12 cellular contexts compared by ENCODE assay signal in the genomic region with DNA sequence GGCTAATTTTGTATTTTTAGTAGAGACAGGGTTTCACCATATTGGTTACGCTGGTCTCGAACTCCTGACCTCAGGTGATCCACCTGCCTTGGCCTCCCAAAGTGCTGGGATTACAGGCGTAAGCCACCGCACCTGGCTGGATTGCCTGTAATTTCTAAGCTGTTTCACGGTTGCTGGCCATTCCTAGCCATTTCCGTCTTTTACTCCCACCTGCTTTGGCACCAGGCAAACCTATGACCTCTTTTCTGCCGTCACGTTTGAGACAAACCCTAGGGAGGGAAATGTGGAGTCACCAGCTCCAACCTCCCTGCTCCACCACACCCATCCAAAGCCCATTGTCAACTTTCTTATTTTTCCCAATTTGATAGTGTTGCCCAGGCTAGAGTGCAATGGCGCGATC. TPM values are rescaled to one million over a fixed set of nuclear protein-coding genes. Genes with fewer than 3 reads are reported as not detected.
DNase-seq lines count a peak whose midpoint lies in the region; TF ChIP-seq lines count a peak whose summit lies in the region.
"Had no signal": no experiment of that assay in that cellular context is flagged by ENCODE, and none has a peak within 500 bp of the region (broad histone marks: within the 10 kb centered on the region; RNA-seq: fewer than 3 reads in every experiment).

No MANE protein-coding gene starts in this region.

- H3K36me3 Mint-ChIP-seq in activated naive CD8-positive, alpha-beta T cell treated with anti-CD3 and anti-CD28 coated beads for 36 hours: peaks cover 26% of the 10 kb centered on the region
- H3K36me3 Mint-ChIP-seq in neural crest cell (ENCODE audit: low read depth): no peaks in the 10 kb centered on the region
- H3K36me3 Mint-ChIP-seq: brain had no signal

- no peak overlapping the region for H3K27ac ChIP-seq in prostate gland

- H3K9me3 ChIP-seq in prostate gland (no peaks in the 10 kb centered on the region), HAP-1 (no peaks in the 10 kb centered on the region)

- TF ChIP-seq CTCF in GM12865 (IDR thresholded peaks at IDR 0.05; ENCODE audit: insufficient read depth, low read depth, low read length, missing control alignments) (no peak), neural crest cell (conservative IDR thresholded peaks at IDR 0.05) (no peak), GM10248 (IDR thresholded peaks at IDR 0.05; ENCODE audit: control extremely low read depth, extremely low read depth, low read depth, missing control alignments) (no peak), prostate gland (IDR thresholded peaks at IDR 0.05) (no peak)

- CTCF ChIA-PET in GM10248 (lab: Yijun Ruan, JAX): interaction anchor here (0.8 to 14.7 kb wide), 5 partner anchors 10 to 187 kb away, joined by 3 to 148 read pairs (median 3); no protein-coding TSS in a partner anchor

- H3K4me1 ChIP-seq in prostate gland (replicated peaks): no peaks in the 10 kb centered on the region
- H3K4me1 ChIP-seq in HAP-1: no peaks in the 10 kb centered on the region

- peak overlapping the region; percentile 92 for H3K4me3 Mint-ChIP-seq in activated naive CD8-positive, alpha-beta T cell treated with anti-CD3 and anti-CD28 coated beads for 36 hours
- no peak overlapping the region for H3K4me3 Mint-ChIP-seq in neural crest cell

- WGBS in prostate gland: 87% methylated on average over 10 of the region's 10 CpGs

- H3K27me3 Mint-ChIP-seq in activated naive CD8-positive, alpha-beta T cell treated with anti-CD3 and anti-CD28 coated beads for 36 hours: no peaks in the 10 kb centered on the region
- no peaks in the 10 kb centered on the region for H3K27me3 Mint-ChIP-seq in neural crest cell (ENCODE audit: low read depth)

- H3K4me1 Mint-ChIP-seq in activated naive CD8-positive, alpha-beta T cell treated with anti-CD3 and anti-CD28 coated beads for 36 hours: peaks cover 70% of the 10 kb centered on the region
- H3K4me1 Mint-ChIP-seq in neural crest cell: peaks cover 3% of the 10 kb centered on the region

- no peaks in the 10 kb centered on the region for H3K27me3 ChIP-seq in prostate gland (replicated peaks; ENCODE audit: insufficient read depth)
- H3K27me3 ChIP-seq in HAP-1 (ENCODE audit: low read depth): no peaks in the 10 kb centered on the region

- intact Hi-C loops in prostate gland (cut with DNase I): no loop called here

- no peaks in the 10 kb centered on the region for H3K9me3 Mint-ChIP-seq in activated naive CD8-positive, alpha-beta T cell treated with anti-CD3 and anti-CD28 coated beads for 36 hours
- no peaks in the 10 kb centered on the region for H3K9me3 Mint-ChIP-seq in neural crest cell

- POLR2A ChIA-PET in GM10248 (lab: Yijun Ruan, JAX): interaction anchor here (0.6 to 0.9 kb wide), 2 partner anchors 11 to 44 kb away, joined by 3 to 4 read pairs; no protein-coding TSS in a partner anchor

- in situ Hi-C loops in HAP-1 (cut with MboI; ENCODE audit: low sequenced_read_pairs): no loop called here

- H3K36me3 ChIP-seq in prostate gland: no peaks in the 10 kb centered on the region
- no peaks in the 10 kb centered on the region for H3K36me3 ChIP-seq in HAP-1 (replicated peaks)

- peak; percentile 24 for DNase-seq in CD1c-positive myeloid dendritic cell (ENCODE audit: extremely low spot score)
- DNase-seq in GM12865 (ENCODE audit: low read depth): no peak
- DNase-seq in activated naive CD8-positive, alpha-beta T cell treated with anti-CD3 and anti-CD28 coated beads for 36 hours: no peak
- DNase-seq in neural crest cell (ENCODE audit: low read depth, low spot score): no peak
- DNase-seq in NCI-H524 treated with DMSO at 0.1 percent for 48 hours (lab: John Stamatoyannopoulos, UW): no peak
- DNase-seq in GM10248 (ENCODE audit: extremely low spot score): no peak
- DNase-seq in prostate gland (ENCODE audit: low spot score): no peak
- no peak for DNase-seq in HAP-1 (ENCODE audit: low spot score in 2 of 2)
- DNase-seq: OCI-M1; stimulated activated CD4-positive, alpha-beta T cell treated with anti-CD3 and anti-CD28 coated beads, Interleukin-4, amount 100 ng/mL, for 1 hour had no signal

- H3K4me3 ChIP-seq in GM12865 (ENCODE audit: low read depth, low read length): peak overlapping the region; percentile 86
- no peak overlapping the region for H3K4me3 ChIP-seq in prostate gland
- no peak overlapping the region for H3K4me3 ChIP-seq in HAP-1

- H3K27ac Mint-ChIP-seq in activated naive CD8-positive, alpha-beta T cell treated with anti-CD3 and anti-CD28 coated beads for 36 hours: peak overlapping the region; percentile 90
- peak overlapping the region; percentile 19 for H3K27ac Mint-ChIP-seq in neural crest cell (ENCODE audit: unreplicated experiment)

- TF ChIP-seq POLR2A in prostate gland (IDR thresholded peaks at IDR 0.05): no peak

RNA-seq across cellular contexts. Expression of a gene that starts 1.2 kb away (rescaled TPM):
- 10 to 100 TPM; 23.9 to 24.1 TPM for total RNA-seq in activated naive CD8-positive, alpha-beta T cell treated with anti-CD3 and anti-CD28 coated beads for 36 hours
- total RNA-seq in neural crest cell (not detected in 2 replicates), prostate gland (1 to 10 TPM in 1 of 2 donors, under 1 TPM in 1; 0.68 to 1.4 TPM)
- total RNA-seq: LHCN-M2 had no signal

RNA-seq across cellular contexts. Expression of a gene that starts 43.1 kb away (rescaled TPM):
- 10 to 100 TPM; 89.7 to 89.8 TPM for total RNA-seq in activated naive CD8-positive, alpha-beta T cell treated with anti-CD3 and anti-CD28 coated beads for 36 hours
- total RNA-seq in neural crest cell (55.0 and 58.2 TPM in 2 replicates), prostate gland (10 to 100 TPM; 12.3 to 17.6 TPM)

Comparison
In these comparisons a context has a peak if more than half of its experiments do, and no peak if none do; other contexts are left out.
1. RNA of a gene that starts 1.2 kb away (total RNA-seq): 23.9 to 24.1 TPM in activated naive CD8-positive, alpha-beta T cell treated with anti-CD3 and anti-CD28 coated beads for 36 hours; 0.68 to 1.4 TPM in prostate gland and not detected in neural crest cell; every median in the first group is over 10 times any median in the second.